13 cellular contexts compared by ENCODE assay signal in genomic region chr17:51486091-51486490, GRCh38.
"Had no signal": no experiment of that assay in that cellular context is flagged by ENCODE, and none has a peak within 500 bp of the region (broad histone marks: within the 10 kb centered on the region; RNA-seq: fewer than 3 reads in every experiment).

No MANE protein-coding gene starts in this region.

- DNase-seq: activated CD4-positive, alpha-beta memory T cell treated with anti-CD3 and anti-CD28 coated beads for 36 hours; activated CD4-positive, alpha-beta T cell treated with anti-CD3 and anti-CD28 coated beads for 1 hour; activated T-cell treated with anti-CD3 and anti-CD28 coated beads, Interleukin-2, amount 50 U/mL, for 24 hours; effector CD8-positive, alpha-beta T cell; foreskin fibroblast; glutamatergic neuron; left ventricle myocardium superior; sigmoid colon; spleen; stimulated activated CD4-positive, alpha-beta T cell treated with anti-CD3 and anti-CD28 coated beads, Interleukin-1b, Interleukin-23, amount 100 ng/mL, for 48 hours; T1000; tibial artery; uterus had no signal
